8 cellular contexts compared by ENCODE assay signal in genomic region chr2:177551989-177552413, GRCh38.
DNase-seq lines count a peak whose midpoint lies in the region; ATAC-seq and TF ChIP-seq lines count a peak whose summit lies in the region.

No MANE protein-coding gene starts in this region.

- H3K4me2 ChIP-seq in GM23338 = peak overlapping the region; percentile 85

- H3F3A ChIP-seq in GM23338 (replicated peaks; ENCODE audit: low read depth) = no peaks in the 10 kb centered on the region

- no peak for ATAC-seq in GM23338
- ATAC-seq in activated CD8-positive, alpha-beta T cell treated with anti-CD3 and anti-CD28 coated beads, Interleukin-2, amount 10 ng/mL, durations not matched to agents 7 days and 5 days = no peak
- ATAC-seq in heart right ventricle = no peak
- no peak for ATAC-seq in HG03571 (IDR thresholded peaks at IDR 0.05; ENCODE audit: unreplicated experiment)
- ATAC-seq in GM19452 (IDR thresholded peaks at IDR 0.05; ENCODE audit: unreplicated experiment) = no peak

- no peak overlapping the region for H2AFZ ChIP-seq in GM23338

- peaks cover 10% of the 10 kb centered on the region for H3K27me3 Mint-ChIP-seq in GM23338 (ENCODE audit: insufficient read depth, low read depth, poor library complexity)
- H3K27me3 Mint-ChIP-seq in activated CD8-positive, alpha-beta T cell treated with anti-CD3 and anti-CD28 coated beads, Interleukin-2, amount 10 ng/mL, durations not matched to agents 7 days and 5 days (ENCODE audit: low read depth) = peaks cover 6% of the 10 kb centered on the region

- H3K27ac Mint-ChIP-seq in GM23338 = peak overlapping the region; percentile 100
- peak overlapping the region; percentile 97 for H3K27ac Mint-ChIP-seq in activated CD8-positive, alpha-beta T cell treated with anti-CD3 and anti-CD28 coated beads, Interleukin-2, amount 10 ng/mL, durations not matched to agents 7 days and 5 days

- H3K9me2 ChIP-seq in GM23338 (ENCODE audit: insufficient read depth) = 0 out of 2 replicates have a peak, but pooled peaks cover 6% of the 10 kb centered on the region

- peaks cover 22% of the 10 kb centered on the region for H3K4me1 ChIP-seq in A673 (ENCODE audit: insufficient read depth, low read length, poor library complexity, severe bottlenecking)
- no peaks in the 10 kb centered on the region for H3K4me1 ChIP-seq in GM23338 (ENCODE audit: insufficient read depth)
- peaks cover 0 to 17% (median 9%) of the 10 kb centered on the region in 9 donors for H3K4me1 ChIP-seq in heart right ventricle

- H3K27me3 ChIP-seq in A673 (replicated peaks; ENCODE audit: insufficient read depth, low read depth, low read length, poor library complexity) = no peaks in the 10 kb centered on the region
- no peaks in the 10 kb centered on the region for H3K27me3 ChIP-seq in GM23338 (ENCODE audit: insufficient read depth)
- no peaks in the 10 kb centered on the region for H3K27me3 ChIP-seq in heart right ventricle

- POLR2A ChIA-PET in A673 (lab: Charles Lee; ENCODE audit: low non-redundant PET) = no interaction called here
- POLR2A ChIA-PET in activated CD8-positive, alpha-beta T cell treated with anti-CD3 and anti-CD28 coated beads, Interleukin-2, amount 10 ng/mL, durations not matched to agents 7 days and 5 days (lab: Charles Lee) = interaction anchor here (0.6 kb wide), 1 partner anchor 371 kb away, joined by 4 read pairs; no protein-coding TSS in a partner anchor

- H3K27ac ChIP-seq in A673 (ENCODE audit: low read depth, low read length, poor library complexity, severe bottlenecking) (peak overlapping the region; percentile 99), GM23338 (ENCODE audit: low read depth) (0 out of 2 replicates have a peak overlapping the region, but pooled peaks have one; percentile 78), heart right ventricle (peak overlapping the region in 8 of 10 donors; percentile 85 to 99 (median 94))

- DNase-seq in A673 (ENCODE audit: low spot score) (no peak), GM23338 (ENCODE audit: low spot score) (peak; percentile 60), heart right ventricle (peak; percentile 62 to 64), putamen (ENCODE audit: low spot score) (peak; percentile 42), kidney glomerular epithelial cell (lab: John Stamatoyannopoulos, UW) (no peak)
- peak; percentile 28 for DNase-seq in activated CD8-positive, alpha-beta T cell treated with anti-CD3 and anti-CD28 coated beads, Interleukin-2, amount 10 ng/mL, durations not matched to agents 7 days and 5 days

- H3K4me3 Mint-ChIP-seq in GM23338 = peak overlapping the region; percentile 97
- H3K4me3 Mint-ChIP-seq in activated CD8-positive, alpha-beta T cell treated with anti-CD3 and anti-CD28 coated beads, Interleukin-2, amount 10 ng/mL, durations not matched to agents 7 days and 5 days = peak overlapping the region; percentile 83

- H3K79me2 ChIP-seq in GM23338 (replicated peaks; ENCODE audit: insufficient read depth) = no peaks in the 10 kb centered on the region

- no peaks in the 10 kb centered on the region for H3K4me1 Mint-ChIP-seq in GM23338
- H3K4me1 Mint-ChIP-seq in activated CD8-positive, alpha-beta T cell treated with anti-CD3 and anti-CD28 coated beads, Interleukin-2, amount 10 ng/mL, durations not matched to agents 7 days and 5 days (ENCODE audit: low read depth) = peaks cover 20% of the 10 kb centered on the region

- H4K20me1 ChIP-seq in GM23338 (replicated peaks; ENCODE audit: insufficient read depth) = no peaks in the 10 kb centered on the region

- TF ChIP-seq CTCF in A673 (conservative IDR thresholded peaks at IDR 0.05; ENCODE audit: low read depth, low read length) (no peak), GM23338 (conservative IDR thresholded peaks at IDR 0.05; ENCODE audit: low read depth in 2 of 2) (no peak), heart right ventricle (IDR thresholded peaks at IDR 0.05) (no peak)

- H3K36me3 Mint-ChIP-seq in GM23338 (ENCODE audit: low read depth) = no peaks in the 10 kb centered on the region
- peaks cover 2% of the 10 kb centered on the region for H3K36me3 Mint-ChIP-seq in activated CD8-positive, alpha-beta T cell treated with anti-CD3 and anti-CD28 coated beads, Interleukin-2, amount 10 ng/mL, durations not matched to agents 7 days and 5 days (ENCODE audit: low read depth)

- H3K9me3 ChIP-seq in A673 (ENCODE audit: low read depth, low read length, poor library complexity, severe bottlenecking) (no peaks in the 10 kb centered on the region), heart right ventricle (no peaks in the 10 kb centered on the region)

- H3K4me3 ChIP-seq in A673 (ENCODE audit: low read depth, low read length, poor library complexity, severe bottlenecking) (peak overlapping the region; percentile 68), GM23338 (peak overlapping the region; percentile 78), heart right ventricle (peak overlapping the region; percentile 67 to 93 (median 73))

- H3K9me3 Mint-ChIP-seq in GM23338 = no peaks in the 10 kb centered on the region
- peaks cover under 1% of the 10 kb centered on the region for H3K9me3 Mint-ChIP-seq in activated CD8-positive, alpha-beta T cell treated with anti-CD3 and anti-CD28 coated beads, Interleukin-2, amount 10 ng/mL, durations not matched to agents 7 days and 5 days (ENCODE audit: insufficient read depth)

- intact Hi-C loops in A673 (cut with micrococcal nuclease; ENCODE audit: unreplicated experiment) (loop anchor here (2.0 kb wide), 1 partner anchor 53 kb away; no protein-coding TSS in a partner anchor), heart right ventricle (cut with DNase I) (loop anchor here in 2 of 10 donors (5.0 kb wide), 2 partner anchors 45 to 65 kb away; a partner anchor contains a TSS)

- no peaks in the 10 kb centered on the region for H3K36me3 ChIP-seq in A673 (ENCODE audit: insufficient read depth, low read length, poor library complexity, severe bottlenecking)
- H3K36me3 ChIP-seq in GM23338 (ENCODE audit: insufficient read depth) = no peaks in the 10 kb centered on the region
- H3K36me3 ChIP-seq in heart right ventricle = no peaks in the 10 kb centered on the region

- 40 to 62% methylated on average over 12 of the region's 12 CpGs for WGBS in heart right ventricle, 2 donors

- CTCF ChIA-PET in A673 (lab: Charles Lee) = interaction anchor here (0.7 kb wide), 1 partner anchor 172 kb away, joined by 9 read pairs; no protein-coding TSS in a partner anchor
- CTCF ChIA-PET in activated CD8-positive, alpha-beta T cell treated with anti-CD3 and anti-CD28 coated beads, Interleukin-2, amount 10 ng/mL, durations not matched to agents 7 days and 5 days (lab: Charles Lee) = interaction anchor here (1.6 kb wide), 1 partner anchor 53 kb away, joined by 4 read pairs; no protein-coding TSS in a partner anchor

- no TSS peak for BruUV-seq in A673 (replicated peaks; lab: Mats Ljungman, UMichigan)

TF ChIP-seq in GM23338, 12 proteins besides CTCF, POLR2A, EP300 and RAD21 (continues in another document):
- TF ChIP-seq, protein P1, sequence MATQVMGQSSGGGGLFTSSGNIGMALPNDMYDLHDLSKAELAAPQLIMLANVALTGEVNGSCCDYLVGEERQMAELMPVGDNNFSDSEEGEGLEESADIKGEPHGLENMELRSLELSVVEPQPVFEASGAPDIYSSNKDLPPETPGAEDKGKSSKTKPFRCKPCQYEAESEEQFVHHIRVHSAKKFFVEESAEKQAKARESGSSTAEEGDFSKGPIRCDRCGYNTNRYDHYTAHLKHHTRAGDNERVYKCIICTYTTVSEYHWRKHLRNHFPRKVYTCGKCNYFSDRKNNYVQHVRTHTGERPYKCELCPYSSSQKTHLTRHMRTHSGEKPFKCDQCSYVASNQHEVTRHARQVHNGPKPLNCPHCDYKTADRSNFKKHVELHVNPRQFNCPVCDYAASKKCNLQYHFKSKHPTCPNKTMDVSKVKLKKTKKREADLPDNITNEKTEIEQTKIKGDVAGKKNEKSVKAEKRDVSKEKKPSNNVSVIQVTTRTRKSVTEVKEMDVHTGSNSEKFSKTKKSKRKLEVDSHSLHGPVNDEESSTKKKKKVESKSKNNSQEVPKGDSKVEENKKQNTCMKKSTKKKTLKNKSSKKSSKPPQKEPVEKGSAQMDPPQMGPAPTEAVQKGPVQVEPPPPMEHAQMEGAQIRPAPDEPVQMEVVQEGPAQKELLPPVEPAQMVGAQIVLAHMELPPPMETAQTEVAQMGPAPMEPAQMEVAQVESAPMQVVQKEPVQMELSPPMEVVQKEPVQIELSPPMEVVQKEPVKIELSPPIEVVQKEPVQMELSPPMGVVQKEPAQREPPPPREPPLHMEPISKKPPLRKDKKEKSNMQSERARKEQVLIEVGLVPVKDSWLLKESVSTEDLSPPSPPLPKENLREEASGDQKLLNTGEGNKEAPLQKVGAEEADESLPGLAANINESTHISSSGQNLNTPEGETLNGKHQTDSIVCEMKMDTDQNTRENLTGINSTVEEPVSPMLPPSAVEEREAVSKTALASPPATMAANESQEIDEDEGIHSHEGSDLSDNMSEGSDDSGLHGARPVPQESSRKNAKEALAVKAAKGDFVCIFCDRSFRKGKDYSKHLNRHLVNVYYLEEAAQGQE (IDR thresholded peaks at IDR 0.05; ENCODE audit: unreplicated experiment) = no peak
- no peak for TF ChIP-seq ZNF114 (CRISPR knock-in tag; IDR thresholded peaks at IDR 0.05)
- no peak for TF ChIP-seq CREB1 (CRISPR knock-in tag; IDR thresholded peaks at IDR 0.05; ENCODE audit: low read depth)
- TF ChIP-seq EZH2phosphoT487 (IDR thresholded peaks at IDR 0.05; ENCODE audit: unreplicated experiment) = no peak
- TF ChIP-seq EZH2 (IDR thresholded peaks at IDR 0.05; ENCODE audit: low read depth, unreplicated experiment) = no peak
- TF ChIP-seq JUNB (IDR thresholded peaks at IDR 0.05; ENCODE audit: unreplicated experiment) = no peak

Comparison
In these comparisons a context has a peak if more than half of its experiments do, and no peak if none do; other contexts are left out.
1. DNase-seq: peak in GM23338 (single experiment), activated CD8-positive, alpha-beta T cell treated with anti-CD3 and anti-CD28 coated beads, Interleukin-2, amount 10 ng/mL, durations not matched to agents 7 days and 5 days (single experiment), heart right ventricle (2 of 2) and putamen (single experiment); none in A673 (single experiment) and kidney glomerular epithelial cell (single experiment).
2. Peak in every context shown above with its lines, with median percentiles within 50 percentile points of each other: H3K27ac ChIP-seq and H3K4me3 ChIP-seq.